8 cellular contexts compared by ENCODE assay signal in genomic region chr5:6218116-6218515, GRCh38.
"Had no signal": no experiment of that assay in that cellular context is flagged by ENCODE, and none has a peak within 500 bp of the region (broad histone marks: within the 10 kb centered on the region; RNA-seq: fewer than 3 reads in every experiment).

No MANE protein-coding gene starts in this region.

- H3K9ac ChIP-seq: KMS-11 had no signal

- H3K4me3 ChIP-seq: GM23338, HAP-1 had no signal

- H3K36me3 Mint-ChIP-seq: IgD-negative memory B cell had no signal

- H3K36me3 ChIP-seq: HAP-1 had no signal

- H3K27me3 Mint-ChIP-seq: IgD-negative memory B cell had no signal

- H3K27ac ChIP-seq: HL-60, KMS-11 had no signal

- H3K4me3 Mint-ChIP-seq: GM23338, IgD-negative memory B cell had no signal

- H3K9me3 ChIP-seq: HAP-1 had no signal

- ATAC-seq: GM23338, HCT116, HepG2 had no signal

- DNase-seq: KBM-7 had no signal

- H3K4me1 ChIP-seq: HAP-1 had no signal

- H3K4me1 Mint-ChIP-seq: GM23338, IgD-negative memory B cell had no signal

- H3K4me2 ChIP-seq: GM23338, KMS-11 had no signal

- H3K27ac Mint-ChIP-seq: GM23338, IgD-negative memory B cell had no signal
